8 cellular contexts compared by ENCODE assay signal in genomic region chr1:228735871-228736586, GRCh38. TPM values are rescaled to one million over a fixed set of nuclear protein-coding genes. Genes with fewer than 3 reads are reported as not detected.
DNase-seq lines count a peak whose midpoint lies in the region; ATAC-seq and TF ChIP-seq lines count a peak whose summit lies in the region.

No MANE protein-coding gene starts in this region.

- 3 to 12% (median 7%) methylated on average over 34 to 60 of the region's 60 CpGs for WGBS in heart left ventricle, 4 donors

- H3K9me3 Mint-ChIP-seq in activated naive CD4-positive, alpha-beta T cell treated with anti-CD3 and anti-CD28 coated beads for 36 hours = no peaks in the 10 kb centered on the region

- no peak for TF ChIP-seq POLR2A in heart left ventricle (IDR thresholded peaks at IDR 0.05)

- peaks cover 0 to 3% (median 0%) of the 10 kb centered on the region in 9 donors for H3K27me3 ChIP-seq in heart left ventricle
- no peaks in the 10 kb centered on the region for H3K27me3 ChIP-seq in parathyroid adenoma (ENCODE audit: control insufficient read depth, insufficient read depth, low read length)

- peaks cover 3% of the 10 kb centered on the region for H3K4me1 Mint-ChIP-seq in activated naive CD4-positive, alpha-beta T cell treated with anti-CD3 and anti-CD28 coated beads for 36 hours (ENCODE audit: low read depth)

- DNase-seq in NCI-H2029 (lab: John Stamatoyannopoulos, UW) (peak; percentile 10), NCI-H2029 treated with DMSO at 0.1 percent for 48 hours (lab: John Stamatoyannopoulos, UW) (no peak), NCI-H128 (lab: John Stamatoyannopoulos, UW; ENCODE audit: unreplicated experiment) (peak; percentile 23), heart left ventricle (peak; percentile 33 to 74 (median 42))
- DNase-seq in activated naive CD4-positive, alpha-beta T cell treated with anti-CD3 and anti-CD28 coated beads for 36 hours = peak; percentile 21
- no peak for DNase-seq in activated CD4-positive, CD25-positive, alpha-beta regulatory T cell (lab: John Stamatoyannopoulos, UW)

- TF ChIP-seq CTCF in heart left ventricle (IDR thresholded peaks at IDR 0.05) = no peak
- TF ChIP-seq CTCF in parathyroid adenoma (IDR thresholded peaks at IDR 0.05) = no peak

- intact Hi-C loops in activated naive CD4-positive, alpha-beta T cell treated with anti-CD3 and anti-CD28 coated beads for 36 hours (cut with micrococcal nuclease) = loop anchor here (2.0 to 5.0 kb wide), 5 partner anchors 56 to 516 kb away; no protein-coding TSS in a partner anchor
- intact Hi-C loops in heart left ventricle (cut with DNase I) = loop anchor here (1.0 to 10.0 kb wide), 14 partner anchors 89 to 491 kb away; no protein-coding TSS in a partner anchor

- H3K9me3 ChIP-seq in heart left ventricle (no peaks in the 10 kb centered on the region), parathyroid adenoma (ENCODE audit: control insufficient read depth, low read length) (no peaks in the 10 kb centered on the region)

- H3K27ac Mint-ChIP-seq in activated naive CD4-positive, alpha-beta T cell treated with anti-CD3 and anti-CD28 coated beads for 36 hours = no peak overlapping the region

- H3K9ac ChIP-seq in parathyroid adenoma = no peak overlapping the region

- H3K27ac ChIP-seq in heart left ventricle (peak overlapping the region; percentile 68 to 96 (median 86)), parathyroid adenoma (peak overlapping the region; percentile 87)

- H3K4me3 Mint-ChIP-seq in activated naive CD4-positive, alpha-beta T cell treated with anti-CD3 and anti-CD28 coated beads for 36 hours = peak overlapping the region; percentile 75

- H2AFZ ChIP-seq in parathyroid adenoma = peak overlapping the region; percentile 63

- no peaks in the 10 kb centered on the region for H3K79me2 ChIP-seq in parathyroid adenoma

- H3K4me2 ChIP-seq in parathyroid adenoma (ENCODE audit: low read length) = peak overlapping the region; percentile 65

- CTCF ChIA-PET in activated naive CD4-positive, alpha-beta T cell treated with anti-CD3 and anti-CD28 coated beads for 36 hours (lab: Charles Lee) = interaction anchor here (0.6 to 3.0 kb wide), 7 partner anchors 29 to 491 kb away, joined by 3 to 18 read pairs (median 4); no protein-coding TSS in a partner anchor

- no peaks in the 10 kb centered on the region for H3K36me3 Mint-ChIP-seq in activated naive CD4-positive, alpha-beta T cell treated with anti-CD3 and anti-CD28 coated beads for 36 hours (ENCODE audit: low read depth)

- H3K4me3 ChIP-seq in heart left ventricle (peak overlapping the region; percentile 62 to 94 (median 81)), parathyroid adenoma (ENCODE audit: low read depth, low read length) (peak overlapping the region; percentile 73)

- H3K4me1 ChIP-seq in heart left ventricle (peaks cover 0 to 56% (median 9%) of the 10 kb centered on the region in 12 donors), parathyroid adenoma (peaks cover 17% of the 10 kb centered on the region)

- H3K27me3 Mint-ChIP-seq in activated naive CD4-positive, alpha-beta T cell treated with anti-CD3 and anti-CD28 coated beads for 36 hours (ENCODE audit: low read depth) = peaks cover 5% of the 10 kb centered on the region

- ATAC-seq in heart left ventricle (peak in 3 of 4 donors; percentile 11 to 43 (median 23)), HG03280 (IDR thresholded peaks at IDR 0.05; ENCODE audit: unreplicated experiment) (no peak)

- H3K36me3 ChIP-seq in heart left ventricle (peaks cover 0 to 30% (median 0%) of the 10 kb centered on the region in 9 donors), parathyroid adenoma (ENCODE audit: control insufficient read depth, insufficient read depth, low read length) (no peaks in the 10 kb centered on the region)

RNA-seq across cellular contexts. Expression of gene RHOU, which starts 0.8 kb away (rescaled TPM):
- total RNA-seq in activated naive CD4-positive, alpha-beta T cell treated with anti-CD3 and anti-CD28 coated beads for 36 hours = under 1 TPM; 0.17 to 0.35 TPM
- 10 to 100 TPM in 2 of 9 donors, 1 to 10 TPM in 7; 2.1 to 20.5 (median 2.9) TPM for total RNA-seq in heart left ventricle
- 1 to 10 TPM; 1.3 to 3.1 TPM for polyA plus RNA-seq in heart left ventricle

Comparison
In these comparisons a context has a peak if more than half of its experiments do, and no peak if none do; other contexts are left out.
1. DNase-seq: peak in NCI-H2029 (single experiment), NCI-H128 (single experiment), activated naive CD4-positive, alpha-beta T cell treated with anti-CD3 and anti-CD28 coated beads for 36 hours (single experiment) and heart left ventricle (5 of 5); none in NCI-H2029 treated with DMSO at 0.1 percent for 48 hours (single experiment) and activated CD4-positive, CD25-positive, alpha-beta regulatory T cell (0 of 4).